30 cellular contexts compared by ENCODE assay signal in genomic region chr3:134337071-134337482, GRCh38. TPM values are rescaled to one million over a fixed set of nuclear protein-coding genes. Genes with fewer than 3 reads are reported as not detected.
DNase-seq lines count a peak whose midpoint lies in the region; ATAC-seq and TF ChIP-seq lines count a peak whose summit lies in the region.
"Had no signal": no experiment of that assay in that cellular context is flagged by ENCODE, and none has a peak within 500 bp of the region (broad histone marks: within the 10 kb centered on the region; RNA-seq: fewer than 3 reads in every experiment).

No MANE protein-coding gene starts in this region.

- peak overlapping the region; percentile 27 for H3K4me2 ChIP-seq in osteoblast (ENCODE audit: insufficient read depth, low read length)
- H3K4me2 ChIP-seq: SK-N-SH had no signal

- no peak for DNase-seq in stimulated activated naive CD8-positive, alpha-beta T cell treated with anti-CD3 and anti-CD28 coated beads, Interleukin-15, amount 100 ng/mL, for 72 hours
- DNase-seq in stimulated activated naive CD8-positive, alpha-beta T cell treated with anti-CD3 and anti-CD28 coated beads, Interleukin-15, Interleukin-2, amounts not matched to agents 100 U/mL and 50 U/mL, for 24 hours: no peak
- DNase-seq in osteoblast (ENCODE audit: insufficient read length, low spot score, missing footprints) (no peak), GM13977 (ENCODE audit: low spot score) (no peak), NCI-H1417 (lab: John Stamatoyannopoulos, UW) (no peak), UCSD-AML1 (lab: John Stamatoyannopoulos, UW; ENCODE audit: unreplicated experiment) (no peak)
- DNase-seq: activated CD8-positive, alpha-beta T cell treated with anti-CD3 and anti-CD28 coated beads for 36 hours; AML-193; caudate nucleus; CD8-positive, alpha-beta T cell; KG1; MM.1S; NCI-H1436; NCI-H2107; NCI-H446; NCI-H774; RPMI8226; SK-N-SH; stimulated activated CD4-positive, alpha-beta T cell treated with anti-CD3 and anti-CD28 coated beads, Interleukin-2, amount 100 ng/mL, for 24 hours; substantia nigra; T-helper 17 cell had no signal

- in situ Hi-C loops in GM13977 (cut with MboI; ENCODE audit: low pct_unique_long_range_greater_than_20kb, low sequenced_read_pairs, unreplicated experiment): no loop called here

- H3K27me3 ChIP-seq in osteoblast (ENCODE audit: insufficient read depth, low read length): no peaks in the 10 kb centered on the region
- H3K27me3 ChIP-seq: ascending aorta, right atrium auricular region, uterus had no signal

- no peaks in the 10 kb centered on the region for H3K27me3 Mint-ChIP-seq in stimulated activated naive CD8-positive, alpha-beta T cell treated with anti-CD3 and anti-CD28 coated beads, Interleukin-15, amount 100 ng/mL, for 72 hours
- H3K27me3 Mint-ChIP-seq: activated CD8-positive, alpha-beta T cell treated with anti-CD3 and anti-CD28 coated beads for 36 hours; activated naive CD8-positive, alpha-beta T cell; dendritic cell treated with granulocyte-macrophage colony-stimulating factor and Interleukin-4, amounts not matched to agents 40 ng/mL and 50 ng/mL, for 4 days had no signal

- no peaks in the 10 kb centered on the region for H3K36me3 ChIP-seq in osteoblast (ENCODE audit: insufficient read depth, low read length)
- H3K36me3 ChIP-seq: ascending aorta, right atrium auricular region, uterus had no signal

- no peaks in the 10 kb centered on the region for H3K9me3 ChIP-seq in osteoblast (ENCODE audit: low read depth, low read length)
- H3K9me3 ChIP-seq: ascending aorta, right atrium auricular region, SK-N-SH, uterus had no signal

- H3K4me1 ChIP-seq in osteoblast (ENCODE audit: insufficient read depth, low read length): peaks cover 70% of the 10 kb centered on the region
- H3K4me1 ChIP-seq: parathyroid adenoma had no signal

- peak; percentile 22 for ATAC-seq in stimulated activated naive CD8-positive, alpha-beta T cell treated with anti-CD3 and anti-CD28 coated beads, Interleukin-15, amount 100 ng/mL, for 72 hours
- ATAC-seq in stimulated activated naive CD8-positive, alpha-beta T cell treated with anti-CD3 and anti-CD28 coated beads, Interleukin-15, Interleukin-2, amounts not matched to agents 100 U/mL and 50 U/mL, for 24 hours: no peak
- ATAC-seq in esophagus mucosa (peak; percentile 90), HG02981 (IDR thresholded peaks at IDR 0.05; ENCODE audit: unreplicated experiment) (no peak)
- ATAC-seq: activated CD8-positive, alpha-beta T cell treated with anti-CD3 and anti-CD28 coated beads for 36 hours; CD8-positive, alpha-beta T cell; T-helper 17 cell had no signal

- H3K9me3 Mint-ChIP-seq in stimulated activated naive CD8-positive, alpha-beta T cell treated with anti-CD3 and anti-CD28 coated beads, Interleukin-15, amount 100 ng/mL, for 72 hours: no peaks in the 10 kb centered on the region
- H3K9me3 Mint-ChIP-seq: activated CD8-positive, alpha-beta T cell treated with anti-CD3 and anti-CD28 coated beads for 36 hours; activated T-helper 2 cell treated with anti-CD3 and anti-CD28 coated beads, Interferon-gamma antibody, Interleukin-2, Interleukin-4, amounts not matched to agents 10 μg/mL and 5 μg/mL and 100 μg/mL, durations not matched to agents 14 hours and 24 hours and 36 hours; CD8-positive, alpha-beta T cell; dendritic cell treated with granulocyte-macrophage colony-stimulating factor and Interleukin-4, amounts not matched to agents 40 ng/mL and 50 ng/mL, for 4 days had no signal

- TF ChIP-seq CTCF in osteoblast (IDR thresholded peaks at IDR 0.05; ENCODE audit: extremely low read depth, low read depth, low read length): no peak
- TF ChIP-seq CTCF in GM13977 (IDR thresholded peaks at IDR 0.05; ENCODE audit: extremely low read depth, insufficient read depth, missing control alignments): no peak

- no peak overlapping the region for H3K4me3 ChIP-seq in osteoblast (ENCODE audit: insufficient read depth, low read length)
- H3K4me3 ChIP-seq: ascending aorta, right atrium auricular region, uterus had no signal

- H3K79me2 ChIP-seq in osteoblast (ENCODE audit: insufficient read depth, low read length): no peaks in the 10 kb centered on the region
- H3K79me2 ChIP-seq: parathyroid adenoma had no signal

- H2AFZ ChIP-seq in osteoblast (ENCODE audit: low read length): no peak overlapping the region
- H2AFZ ChIP-seq: parathyroid adenoma had no signal

- H3K4me1 Mint-ChIP-seq in stimulated activated naive CD8-positive, alpha-beta T cell treated with anti-CD3 and anti-CD28 coated beads, Interleukin-15, amount 100 ng/mL, for 72 hours: no peaks in the 10 kb centered on the region
- H3K4me1 Mint-ChIP-seq: T-helper 17 cell had no signal

- no peak overlapping the region for H3K27ac ChIP-seq in osteoblast (ENCODE audit: low read depth, low read length)
- H3K27ac ChIP-seq: parathyroid adenoma, uterus had no signal

- H3K4me3 Mint-ChIP-seq in stimulated activated naive CD8-positive, alpha-beta T cell treated with anti-CD3 and anti-CD28 coated beads, Interleukin-15, amount 100 ng/mL, for 72 hours: no peak overlapping the region
- H3K4me3 Mint-ChIP-seq: activated CD8-positive, alpha-beta T cell treated with anti-CD3 and anti-CD28 coated beads for 36 hours; activated naive CD8-positive, alpha-beta T cell; CD8-positive, alpha-beta T cell; dendritic cell treated with granulocyte-macrophage colony-stimulating factor and Interleukin-4, amounts not matched to agents 40 ng/mL and 50 ng/mL, for 4 days; T-helper 17 cell had no signal

- no peaks in the 10 kb centered on the region for H4K20me1 ChIP-seq in osteoblast (ENCODE audit: insufficient read depth, low read length)

- no peak overlapping the region for H3K27ac Mint-ChIP-seq in stimulated activated naive CD8-positive, alpha-beta T cell treated with anti-CD3 and anti-CD28 coated beads, Interleukin-15, amount 100 ng/mL, for 72 hours
- H3K27ac Mint-ChIP-seq: activated CD8-positive, alpha-beta T cell treated with anti-CD3 and anti-CD28 coated beads for 36 hours; activated naive CD8-positive, alpha-beta T cell; activated T-helper 2 cell treated with anti-CD3 and anti-CD28 coated beads, Interferon-gamma antibody, Interleukin-2, Interleukin-4, amounts not matched to agents 10 μg/mL and 5 μg/mL and 100 μg/mL, durations not matched to agents 14 hours and 24 hours and 36 hours; CD8-positive, alpha-beta T cell; dendritic cell treated with granulocyte-macrophage colony-stimulating factor and Interleukin-4, amounts not matched to agents 40 ng/mL and 50 ng/mL, for 4 days had no signal

RNA-seq across cellular contexts. Expression of gene AMOTL2, which starts 37.2 kb away (rescaled TPM):
- total RNA-seq in esophagus mucosa (33.2 TPM), osteoblast (205 and 300 TPM in 2 replicates)
- total RNA-seq: activated CD8-positive, alpha-beta T cell treated with anti-CD3 and anti-CD28 coated beads for 36 hours; activated T-helper 2 cell treated with anti-CD3 and anti-CD28 coated beads, Interferon-gamma antibody, Interleukin-2, Interleukin-4, amounts not matched to agents 10 μg/mL and 5 μg/mL and 100 μg/mL, durations not matched to agents 14 hours and 24 hours and 36 hours; CD8-positive, alpha-beta T cell; T-helper 17 cell had no signal

Comparison
In these comparisons a context has a peak if more than half of its experiments do, and no peak if none do; other contexts are left out.
1. ATAC-seq: peak in stimulated activated naive CD8-positive, alpha-beta T cell treated with anti-CD3 and anti-CD28 coated beads, Interleukin-15, amount 100 ng/mL, for 72 hours (single experiment) and esophagus mucosa (single experiment); none in stimulated activated naive CD8-positive, alpha-beta T cell treated with anti-CD3 and anti-CD28 coated beads, Interleukin-15, Interleukin-2, amounts not matched to agents 100 U/mL and 50 U/mL, for 24 hours (single experiment) and HG02981 (single experiment).